In the genomic region with DNA sequence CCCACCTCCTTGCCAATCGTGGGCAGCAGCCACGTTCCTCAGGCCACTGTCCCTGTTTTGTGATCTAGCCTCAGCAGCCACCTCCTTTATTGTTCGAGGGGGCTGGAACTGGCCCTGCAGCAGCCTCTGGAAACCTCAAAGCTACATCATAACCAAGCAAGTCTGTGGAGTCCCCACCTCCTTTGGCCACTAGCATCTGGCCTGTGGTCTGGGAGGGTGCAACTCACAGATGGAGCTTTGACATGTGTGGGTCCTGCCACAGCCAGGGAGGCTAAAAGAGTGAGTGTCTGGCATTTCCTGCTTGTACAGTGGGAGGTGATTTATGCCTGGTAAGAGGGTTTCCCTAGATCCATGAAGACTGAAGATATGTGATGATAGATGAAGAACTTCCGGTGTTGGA, we compare ENCODE assay signal across 13 cellular contexts. TPM values are rescaled to one million over a fixed set of nuclear protein-coding genes. Genes with fewer than 3 reads are reported as not detected.
DNase-seq lines count a peak whose midpoint lies in the region; ATAC-seq and TF ChIP-seq lines count a peak whose summit lies in the region.
"Had no signal": no experiment of that assay in that cellular context is flagged by ENCODE, and none has a peak within 500 bp of the region (broad histone marks: within the 10 kb centered on the region; RNA-seq: fewer than 3 reads in every experiment).

No MANE protein-coding gene starts in this region.

- peaks cover 6% of the 10 kb centered on the region for H3K4me1 Mint-ChIP-seq in osteocyte (ENCODE audit: unreplicated experiment)
- H3K4me1 Mint-ChIP-seq in natural killer cell treated with Interleukin-12 subunit alpha and Interleukin-12 subunit beta and Interleukin-15 and Interleukin-18, amount 100 ng/mL, for 72 hours (ENCODE audit: low read depth in 2 of 2), result peaks cover 10 to 11% of the 10 kb centered on the region in 2 donors

- DNase-seq in GM04504 (ENCODE audit: low read depth) (peak; percentile 69), RPMI7951 (ENCODE audit: low read depth) (peak; percentile 79), fibroblast of pulmonary artery (ENCODE audit: low read depth) (peak; percentile 54), osteocyte (ENCODE audit: extremely low spot score, unreplicated experiment) (peak; percentile 75), Kasumi-1 (lab: John Stamatoyannopoulos, UW) (no peak), SHP77 treated with DMSO at 0.1 percent for 48 hours (lab: John Stamatoyannopoulos, UW) (no peak)
- DNase-seq in natural killer cell treated with Interleukin-12 subunit alpha and Interleukin-12 subunit beta and Interleukin-15 and Interleukin-18, amount 100 ng/mL, for 72 hours (ENCODE audit: low spot score), result no peak
- DNase-seq: activated naive CD4-positive, alpha-beta T cell; NCI-H1694; NCI-H524 treated with DMSO at 0.1 percent for 48 hours; posterior cingulate gyrus; SW 1271 had no signal

- H3K4me3 ChIP-seq in fibroblast of pulmonary artery (replicated peaks; ENCODE audit: low read depth, low read length), result no peak overlapping the region

- H3K36me3 Mint-ChIP-seq in osteocyte (ENCODE audit: unreplicated experiment), result no peaks in the 10 kb centered on the region
- H3K36me3 Mint-ChIP-seq in natural killer cell treated with Interleukin-12 subunit alpha and Interleukin-12 subunit beta and Interleukin-15 and Interleukin-18, amount 100 ng/mL, for 72 hours, result no peaks in the 10 kb centered on the region
- H3K36me3 Mint-ChIP-seq: CD8-positive, alpha-beta T cell had no signal

- no peak for ATAC-seq in natural killer cell treated with Interleukin-12 subunit alpha and Interleukin-12 subunit beta and Interleukin-15 and Interleukin-18, amount 100 ng/mL, for 72 hours
- ATAC-seq: CD8-positive, alpha-beta T cell had no signal

- no peak overlapping the region for H3K4me3 Mint-ChIP-seq in osteocyte (ENCODE audit: unreplicated experiment)
- no peak overlapping the region for H3K4me3 Mint-ChIP-seq in natural killer cell treated with Interleukin-12 subunit alpha and Interleukin-12 subunit beta and Interleukin-15 and Interleukin-18, amount 100 ng/mL, for 72 hours
- H3K4me3 Mint-ChIP-seq: CD8-positive, alpha-beta T cell had no signal

- TF ChIP-seq CTCF in fibroblast of pulmonary artery (IDR thresholded peaks at IDR 0.05; ENCODE audit: low read length, missing control alignments) (no peak), osteocyte (IDR thresholded peaks at IDR 0.05) (no peak)

- no peak overlapping the region for H3K27ac Mint-ChIP-seq in osteocyte (ENCODE audit: unreplicated experiment)
- H3K27ac Mint-ChIP-seq in natural killer cell treated with Interleukin-12 subunit alpha and Interleukin-12 subunit beta and Interleukin-15 and Interleukin-18, amount 100 ng/mL, for 72 hours, result no peak overlapping the region
- H3K27ac Mint-ChIP-seq: CD8-positive, alpha-beta T cell had no signal

- peaks cover 31% of the 10 kb centered on the region for H3K27me3 Mint-ChIP-seq in osteocyte (ENCODE audit: unreplicated experiment)
- H3K27me3 Mint-ChIP-seq in natural killer cell treated with Interleukin-12 subunit alpha and Interleukin-12 subunit beta and Interleukin-15 and Interleukin-18, amount 100 ng/mL, for 72 hours, result peaks cover 8 to 17% of the 10 kb centered on the region in 2 donors

- H3K9me3 Mint-ChIP-seq in osteocyte (ENCODE audit: unreplicated experiment), result no peaks in the 10 kb centered on the region
- H3K9me3 Mint-ChIP-seq in natural killer cell treated with Interleukin-12 subunit alpha and Interleukin-12 subunit beta and Interleukin-15 and Interleukin-18, amount 100 ng/mL, for 72 hours, result no peaks in the 10 kb centered on the region
- H3K9me3 Mint-ChIP-seq: CD8-positive, alpha-beta T cell had no signal

RNA-seq across cellular contexts. Expression of a gene that starts 32.3 kb away (rescaled TPM):
- total RNA-seq in RPMI7951 (2014; rRNA removed; shearing (Covaris generic)), result 53.2 and 54.4 TPM in 2 replicates
- total RNA-seq in osteocyte, result 61.7 and 63.0 TPM in 2 replicates
- total RNA-seq in natural killer cell treated with Interleukin-12 subunit alpha and Interleukin-12 subunit beta and Interleukin-15 and Interleukin-18, amount 100 ng/mL, for 72 hours, result 10 to 100 TPM; 53.6 to 66.9 TPM

Comparison
In these comparisons a context has a peak if more than half of its experiments do, and no peak if none do; other contexts are left out.
1. DNase-seq: peak in GM04504 (single experiment), RPMI7951 (single experiment), fibroblast of pulmonary artery (single experiment) and osteocyte (single experiment); none in Kasumi-1 (0 of 2), natural killer cell treated with Interleukin-12 subunit alpha and Interleukin-12 subunit beta and Interleukin-15 and Interleukin-18, amount 100 ng/mL, for 72 hours (single experiment) and SHP77 treated with DMSO at 0.1 percent for 48 hours (single experiment).